ENCODE assay signal across 8 cellular contexts in the genomic region with DNA sequence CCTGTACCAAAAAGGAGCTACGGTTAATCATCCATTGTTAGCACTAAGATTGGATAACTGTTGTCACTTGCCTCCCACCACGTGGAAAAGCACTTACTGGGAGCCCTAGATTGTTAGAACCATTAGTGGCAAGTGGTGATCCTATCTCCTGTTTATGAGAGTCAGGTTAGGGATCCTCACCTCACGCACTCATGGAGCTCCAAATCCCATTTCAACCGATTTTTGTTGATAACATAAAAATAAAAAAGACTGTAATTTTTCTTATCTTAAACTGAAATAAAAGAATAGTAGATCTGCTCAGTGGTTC. TPM values are rescaled to one million over a fixed set of nuclear protein-coding genes. Genes with fewer than 3 reads are reported as not detected.
DNase-seq lines count a peak whose midpoint lies in the region; ATAC-seq and TF ChIP-seq lines count a peak whose summit lies in the region.

No MANE protein-coding gene starts in this region.

- POLR2A ChIA-PET in activated CD8-positive, alpha-beta T cell treated with anti-CD3 and anti-CD28 coated beads for 36 hours (lab: Charles Lee), result interaction anchor here (1.0 to 3.4 kb wide), 5 partner anchors 11 to 545 kb away, joined by 3 to 33 read pairs (median 5); a partner anchor contains a TSS

- H3K4me1 ChIP-seq in iPS-18a (ENCODE audit: control insufficient read depth, low read depth, low read length), result peaks cover 10% of the 10 kb centered on the region
- H3K4me1 ChIP-seq in subcutaneous abdominal adipose tissue (ENCODE audit: control insufficient read depth in 5 of 5, insufficient read depth in 5 of 5, low read length in 5 of 5), result peaks cover 4 to 48% (median 40%) of the 10 kb centered on the region in 5 donors

- intact Hi-C loops in activated CD8-positive, alpha-beta T cell treated with anti-CD3 and anti-CD28 coated beads for 36 hours (cut with micrococcal nuclease), result no loop called here

- H3K9ac ChIP-seq in iPS-18a (ENCODE audit: low read length) (peak overlapping the region; percentile 97), subcutaneous abdominal adipose tissue (ENCODE audit: low read length in 5 of 5) (peak overlapping the region; percentile 97 to 100 (median 99))

- H3K9me3 ChIP-seq in iPS-18a (ENCODE audit: control insufficient read depth, low read depth, low read length) (no peaks in the 10 kb centered on the region), subcutaneous abdominal adipose tissue (ENCODE audit: control insufficient read depth in 5 of 5, low read length in 5 of 5) (no peaks in the 10 kb centered on the region)

- no peak for ATAC-seq in activated CD8-positive, alpha-beta T cell treated with anti-CD3 and anti-CD28 coated beads for 36 hours
- ATAC-seq in HG02571 (IDR thresholded peaks at IDR 0.05; ENCODE audit: unreplicated experiment), result no peak

- no peak for TF ChIP-seq CTCF in activated CD8-positive, alpha-beta T cell treated with anti-CD3 and anti-CD28 coated beads for 36 hours (IDR thresholded peaks at IDR 0.05)

- peak overlapping the region; percentile 97 for H3K27ac Mint-ChIP-seq in T-helper 2 cell treated with Interferon-gamma antibody and Interleukin-4, amounts not matched to agents 5 μg/mL and 100 μg/mL, for 36 hours
- H3K27ac Mint-ChIP-seq in activated CD8-positive, alpha-beta T cell treated with anti-CD3 and anti-CD28 coated beads for 36 hours, result peak overlapping the region; percentile 96

- no peak for DNase-seq in T-helper 2 cell treated with Interferon-gamma antibody and Interleukin-4, amounts not matched to agents 5 μg/mL and 100 μg/mL, for 36 hours (ENCODE audit: low spot score)
- DNase-seq in T-helper 2 cell, result no peak
- DNase-seq in activated CD8-positive, alpha-beta T cell treated with anti-CD3 and anti-CD28 coated beads for 36 hours, result no peak
- no peak for DNase-seq in activated CD4-positive, CD25-positive, alpha-beta regulatory T cell treated with anti-CD3 and anti-CD28 coated beads, Interleukin-2, amount 50 U/mL, for 72 hours
- DNase-seq in HCEC 1CT, result no peak

- peak overlapping the region; percentile 95 for H3K4me3 ChIP-seq in iPS-18a (ENCODE audit: low read length)
- H3K4me3 ChIP-seq in subcutaneous abdominal adipose tissue (ENCODE audit: low read depth in 1 of 5, low read length in 5 of 5), result peak overlapping the region; percentile 80 to 100 (median 95)

- H3K27me3 Mint-ChIP-seq in T-helper 2 cell treated with Interferon-gamma antibody and Interleukin-4, amounts not matched to agents 5 μg/mL and 100 μg/mL, for 36 hours (ENCODE audit: low read depth), result no peaks in the 10 kb centered on the region
- H3K27me3 Mint-ChIP-seq in activated CD8-positive, alpha-beta T cell treated with anti-CD3 and anti-CD28 coated beads for 36 hours, result no peaks in the 10 kb centered on the region

- peaks cover 34% of the 10 kb centered on the region for H3K36me3 Mint-ChIP-seq in T-helper 2 cell treated with Interferon-gamma antibody and Interleukin-4, amounts not matched to agents 5 μg/mL and 100 μg/mL, for 36 hours (ENCODE audit: low read depth)
- H3K36me3 Mint-ChIP-seq in activated CD8-positive, alpha-beta T cell treated with anti-CD3 and anti-CD28 coated beads for 36 hours (ENCODE audit: low read depth), result peaks cover 36% of the 10 kb centered on the region

- H3K27ac ChIP-seq in iPS-18a (ENCODE audit: low read length) (no peak overlapping the region), subcutaneous abdominal adipose tissue (ENCODE audit: low read depth, low read length) (peak overlapping the region; percentile 99)

- H3K4me1 Mint-ChIP-seq in T-helper 2 cell treated with Interferon-gamma antibody and Interleukin-4, amounts not matched to agents 5 μg/mL and 100 μg/mL, for 36 hours (ENCODE audit: low read depth), result peaks cover 32% of the 10 kb centered on the region
- H3K4me1 Mint-ChIP-seq in activated CD8-positive, alpha-beta T cell treated with anti-CD3 and anti-CD28 coated beads for 36 hours (ENCODE audit: low read depth), result peaks cover 30% of the 10 kb centered on the region

- H3K9me3 Mint-ChIP-seq in T-helper 2 cell treated with Interferon-gamma antibody and Interleukin-4, amounts not matched to agents 5 μg/mL and 100 μg/mL, for 36 hours, result no peaks in the 10 kb centered on the region
- H3K9me3 Mint-ChIP-seq in activated CD8-positive, alpha-beta T cell treated with anti-CD3 and anti-CD28 coated beads for 36 hours, result no peaks in the 10 kb centered on the region

- peak overlapping the region; percentile 94 for H3K4me3 Mint-ChIP-seq in T-helper 2 cell treated with Interferon-gamma antibody and Interleukin-4, amounts not matched to agents 5 μg/mL and 100 μg/mL, for 36 hours
- H3K4me3 Mint-ChIP-seq in activated CD8-positive, alpha-beta T cell treated with anti-CD3 and anti-CD28 coated beads for 36 hours, result peak overlapping the region; percentile 97

- H3K36me3 ChIP-seq in iPS-18a (ENCODE audit: control insufficient read depth, low read depth, low read length) (peaks cover 25% of the 10 kb centered on the region), subcutaneous abdominal adipose tissue (ENCODE audit: control insufficient read depth in 5 of 5, insufficient read depth in 5 of 5, low read length in 5 of 5) (peaks cover 3 to 15% (median 10%) of the 10 kb centered on the region in 5 donors)

- H3K27me3 ChIP-seq in iPS-18a (ENCODE audit: control insufficient read depth, insufficient read depth, low read length) (no peaks in the 10 kb centered on the region), subcutaneous abdominal adipose tissue (ENCODE audit: control insufficient read depth in 5 of 5, insufficient read depth in 4 of 5, low read length in 5 of 5) (no peaks in the 10 kb centered on the region)

- CTCF ChIA-PET in activated CD8-positive, alpha-beta T cell treated with anti-CD3 and anti-CD28 coated beads for 36 hours (lab: Charles Lee), result interaction anchor here (0.7 to 4.5 kb wide), 4 partner anchors 10 to 1687 kb away, joined by 3 to 19 read pairs (median 12); a partner anchor contains a TSS

RNA-seq across cellular contexts. Expression of a gene that starts 1.0 kb away (rescaled TPM):
- 10 to 100 TPM; 67.0 to 67.2 TPM for total RNA-seq in activated CD8-positive, alpha-beta T cell treated with anti-CD3 and anti-CD28 coated beads for 36 hours

RNA-seq across cellular contexts. Expression of a gene that starts 17.6 kb away (rescaled TPM):
- total RNA-seq in activated CD8-positive, alpha-beta T cell treated with anti-CD3 and anti-CD28 coated beads for 36 hours, result 10 to 100 TPM; 35.5 to 36.4 TPM
